8 cellular contexts compared by ENCODE assay signal in the genomic region with DNA sequence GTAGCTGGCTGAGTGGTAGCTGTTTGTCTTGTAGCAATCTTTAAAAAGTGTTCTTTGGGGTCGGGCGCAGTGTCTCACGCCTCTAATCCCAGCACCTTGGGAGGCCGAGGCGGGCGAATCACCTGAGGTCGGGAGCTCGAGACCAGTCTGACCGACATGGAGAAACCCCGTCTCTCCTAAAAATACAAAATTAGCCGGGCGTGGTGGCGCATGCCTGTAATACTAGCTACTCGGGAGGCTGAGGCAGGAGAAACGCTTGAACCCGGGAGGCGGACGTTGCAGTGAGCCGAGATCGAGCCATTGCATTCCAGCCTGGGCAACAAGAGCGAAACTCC. TPM values are rescaled to one million over a fixed set of nuclear protein-coding genes. Genes with fewer than 3 reads are reported as not detected.
DNase-seq lines count a peak whose midpoint lies in the region; ATAC-seq and TF ChIP-seq lines count a peak whose summit lies in the region.
"Not testable (repeated sequence)": the region's sequence is repeated elsewhere in the genome, so short reads cannot be mapped to it uniquely, and the experiment has no call there.

No MANE protein-coding gene starts in this region.

- intact Hi-C loops in Calu3 (cut with micrococcal nuclease; ENCODE audit: unreplicated experiment), result loop anchor here (5.0 kb wide), 1 partner anchor 213 kb away; no protein-coding TSS in a partner anchor
- intact Hi-C loops in testis (cut with DNase I; ENCODE audit: low total_unique reads), result not testable (repeated sequence)

- not testable (repeated sequence) for H3K9me3 Mint-ChIP-seq in Calu3 (ENCODE audit: low read depth, unreplicated experiment); IgD-negative memory B cell; activated CD4-positive, alpha-beta T cell treated with anti-CD3 and anti-CD28 coated beads, Interleukin-2, amount 10 ng/mL, durations not matched to agents 7 days and 5 days; nephron progenitor cell

- ATAC-seq in GM21825 (IDR thresholded peaks at IDR 0.05; ENCODE audit: unreplicated experiment), result peak; percentile 2

- TF ChIP-seq POLR2A in testis (IDR thresholded peaks at IDR 0.05), result not testable (repeated sequence)

- peak overlapping the region; percentile 90 for H3K27ac ChIP-seq in hepatocyte
- peak overlapping the region; percentile 74 to 84 for H3K27ac ChIP-seq in testis

- H3K4me1 Mint-ChIP-seq in Calu3 (ENCODE audit: low read depth, unreplicated experiment), result peaks cover 54% of the 10 kb centered on the region
- peaks cover 47 to 50% (median 49%) of the 10 kb centered on the region in 3 donors for H3K4me1 Mint-ChIP-seq in IgD-negative memory B cell
- peaks cover 66% of the 10 kb centered on the region for H3K4me1 Mint-ChIP-seq in activated CD4-positive, alpha-beta T cell treated with anti-CD3 and anti-CD28 coated beads, Interleukin-2, amount 10 ng/mL, durations not matched to agents 7 days and 5 days
- H3K4me1 Mint-ChIP-seq in nephron progenitor cell, result peaks cover 48% of the 10 kb centered on the region

- peak overlapping the region; percentile 90 for H3K4me3 Mint-ChIP-seq in Calu3 (ENCODE audit: low read depth, unreplicated experiment)
- H3K4me3 Mint-ChIP-seq in IgD-negative memory B cell, result peak overlapping the region; percentile 97 to 100 (median 98)
- peak overlapping the region; percentile 93 for H3K4me3 Mint-ChIP-seq in activated CD4-positive, alpha-beta T cell treated with anti-CD3 and anti-CD28 coated beads, Interleukin-2, amount 10 ng/mL, durations not matched to agents 7 days and 5 days
- peak overlapping the region; percentile 98 for H3K4me3 Mint-ChIP-seq in nephron progenitor cell

- not testable (repeated sequence) for TF ChIP-seq CTCF in Calu3 (IDR thresholded peaks at IDR 0.05; ENCODE audit: unreplicated experiment); choroid plexus epithelial cell (conservative IDR thresholded peaks at IDR 0.05; ENCODE audit: low read depth, low read length); hepatocyte (IDR thresholded peaks at IDR 0.05; ENCODE audit: poor library complexity); nephron progenitor cell (IDR thresholded peaks at IDR 0.05); testis (IDR thresholded peaks at IDR 0.05)

- H3K27me3 ChIP-seq in hepatocyte, testis: not testable (repeated sequence)

- DNase-seq in Calu3; activated CD4-positive, alpha-beta T cell treated with anti-CD3 and anti-CD28 coated beads, Interleukin-2, amount 10 ng/mL, durations not matched to agents 7 days and 5 days; choroid plexus epithelial cell (ENCODE audit: low read depth); hepatocyte (ENCODE audit: low spot score); nephron progenitor cell; testis: not testable (repeated sequence)

- not testable (repeated sequence) for BruUV-seq in Calu3 (replicated peaks; lab: Mats Ljungman, UMichigan)

- 2% methylated on average over 21 of the region's 21 CpGs for WGBS in hepatocyte (ENCODE audit: low lambda C conversion rate, missing lambda C conversion rate)
- WGBS in testis, 2 donors, result 1 to 7% methylated on average over 8 to 21 of the region's 21 CpGs

- H3K79me2 ChIP-seq in hepatocyte, result peaks cover 64% of the 10 kb centered on the region

- peak overlapping the region; percentile 78 for H3K4me2 ChIP-seq in hepatocyte

- not testable (repeated sequence) for H4K20me1 ChIP-seq in hepatocyte (ENCODE audit: insufficient read depth, poor library complexity, severe bottlenecking)

- not testable (repeated sequence) for H3K27me3 Mint-ChIP-seq in Calu3 (ENCODE audit: unreplicated experiment); IgD-negative memory B cell; activated CD4-positive, alpha-beta T cell treated with anti-CD3 and anti-CD28 coated beads, Interleukin-2, amount 10 ng/mL, durations not matched to agents 7 days and 5 days; nephron progenitor cell (ENCODE audit: low read depth, poor library complexity)

- H3K4me3 ChIP-seq in choroid plexus epithelial cell (ENCODE audit: low read depth, low read length), result peak overlapping the region; percentile 93
- H3K4me3 ChIP-seq in hepatocyte, result peak overlapping the region; percentile 74
- H3K4me3 ChIP-seq in testis, result peak overlapping the region; percentile 80 to 98

- not testable (repeated sequence) for H3K9me2 ChIP-seq in hepatocyte (replicated peaks; ENCODE audit: insufficient read depth)

- POLR2A ChIA-PET in activated CD4-positive, alpha-beta T cell treated with anti-CD3 and anti-CD28 coated beads, Interleukin-2, amount 10 ng/mL, durations not matched to agents 7 days and 5 days (lab: Charles Lee), result not testable (repeated sequence)

- H3K36me3 ChIP-seq in hepatocyte (replicated peaks; ENCODE audit: insufficient read depth, low read depth); testis (ENCODE audit: low read depth, missing control alignments): not testable (repeated sequence)

- H3K27ac Mint-ChIP-seq in Calu3 (ENCODE audit: unreplicated experiment) (peak overlapping the region; percentile 88), IgD-negative memory B cell (peak overlapping the region; percentile 97 to 99 (median 99)), nephron progenitor cell (peak overlapping the region; percentile 96)
- peak overlapping the region; percentile 98 for H3K27ac Mint-ChIP-seq in activated CD4-positive, alpha-beta T cell treated with anti-CD3 and anti-CD28 coated beads, Interleukin-2, amount 10 ng/mL, durations not matched to agents 7 days and 5 days

- H3K4me1 ChIP-seq in hepatocyte (ENCODE audit: insufficient read depth), result peaks cover 26% of the 10 kb centered on the region
- H3K4me1 ChIP-seq in testis, result not testable (repeated sequence)

- H3K36me3 Mint-ChIP-seq in Calu3 (ENCODE audit: insufficient read depth, unreplicated experiment), result peaks cover 53% of the 10 kb centered on the region
- H3K36me3 Mint-ChIP-seq in IgD-negative memory B cell, result not testable (repeated sequence)
- H3K36me3 Mint-ChIP-seq in activated CD4-positive, alpha-beta T cell treated with anti-CD3 and anti-CD28 coated beads, Interleukin-2, amount 10 ng/mL, durations not matched to agents 7 days and 5 days (ENCODE audit: low read depth), result peaks cover 23% of the 10 kb centered on the region
- peaks cover 16% of the 10 kb centered on the region for H3K36me3 Mint-ChIP-seq in nephron progenitor cell (ENCODE audit: low read depth)

- CTCF ChIA-PET in Calu3 (lab: Charles Lee), result interaction anchor here (1.3 to 2.7 kb wide), 3 partner anchors 74 to 194 kb away, joined by 3 to 30 read pairs (median 4); partner anchors contain the start of genes NIF3L1 and PPIL3
- CTCF ChIA-PET in activated CD4-positive, alpha-beta T cell treated with anti-CD3 and anti-CD28 coated beads, Interleukin-2, amount 10 ng/mL, durations not matched to agents 7 days and 5 days (lab: Charles Lee), result interaction anchor here (0.6 to 4.9 kb wide), 31 partner anchors 8 to 1314 kb away, joined by 3 to 42 read pairs (median 5); no protein-coding TSS in a partner anchor

- H2AFZ ChIP-seq in hepatocyte, result peak overlapping the region; percentile 77

- not testable (repeated sequence) for H3K9me3 ChIP-seq in hepatocyte (ENCODE audit: low read depth); testis

RNA-seq across cellular contexts. Expression of gene ORC2, which starts 0.4 kb away (rescaled TPM):
- total RNA-seq in Calu3 (2022) (38.8 and 49.6 TPM in 2 replicates), hepatocyte (15.2 and 18.1 TPM in 2 replicates), testis (10 to 100 TPM; 31.8 to 32.5 TPM)
- polyA plus RNA-seq in IgD-negative memory B cell (7.1 TPM), hepatocyte (10.5 and 11.4 TPM in 2 replicates), testis (ENCODE audit: insufficient read depth, low read depth, low replicate concordance) (70.4 TPM)
- total RNA-seq in activated CD4-positive, alpha-beta T cell treated with anti-CD3 and anti-CD28 coated beads, Interleukin-2, amount 10 ng/mL, durations not matched to agents 7 days and 5 days, result 10 to 100 TPM; 49.2 to 52.6 TPM
